In genomic region chr12:15602051-15602672, GRCh38 we compare ENCODE assay signal across 24 cellular contexts.
DNase-seq lines count a peak whose midpoint lies in the region; ATAC-seq, FAIRE-seq and TF ChIP-seq lines count a peak whose summit lies in the region.
"Had no signal": no experiment of that assay in that cellular context is flagged by ENCODE, and none has a peak within 500 bp of the region (broad histone marks: within the 10 kb centered on the region; RNA-seq: fewer than 3 reads in every experiment).

No MANE protein-coding gene starts in this region.

- TF ChIP-seq EP300 in HepG2 (IDR thresholded peaks at IDR 0.05; ENCODE audit: low read depth in 2 of 2, low read length in 2 of 2), result no peak
- no peak for TF ChIP-seq EP300 in HepG2 (CRISPR knock-in tag; IDR thresholded peaks at IDR 0.05; ENCODE audit: borderline replicate concordance)

- H3K27ac ChIP-seq in HepG2 (ENCODE audit: extremely low read length, insufficient read depth, low read length) (no peak overlapping the region), right lobe of liver (no peak overlapping the region)
- H3K27ac ChIP-seq: RWPE1, tibial nerve had no signal

- no peak for TF ChIP-seq POLR2A in HepG2 (IDR thresholded peaks at IDR 0.05; ENCODE audit: insufficient read depth in 1 of 2, low read depth in 2 of 2, low read length in 2 of 2)
- no peak for TF ChIP-seq POLR2A in right lobe of liver (IDR thresholded peaks at IDR 0.05)

- H3K9ac ChIP-seq in HepG2 (ENCODE audit: insufficient read depth, low read depth, low read length) (no peak overlapping the region), adipocyte (ENCODE audit: low read length) (peak overlapping the region; percentile 33)

- FAIRE-seq in HepG2 (lab: Jason Lieb, UNC), result no peak
- FAIRE-seq: GM19239 had no signal

- H3K4me2 ChIP-seq in HepG2 (ENCODE audit: low read depth, low read length), result peak overlapping the region; percentile 32

- TF ChIP-seq RAD21 in HepG2 (CRISPR knock-in tag; IDR thresholded peaks at IDR 0.05), result no peak

- no peak for TF ChIP-seq CTCF in HepG2 (CRISPR knock-in tag; IDR thresholded peaks at IDR 0.05)
- no peak for TF ChIP-seq CTCF in right lobe of liver (IDR thresholded peaks at IDR 0.05)

- DNase-seq in HepG2 (ENCODE audit: low spot score) (peak; percentile 39), right lobe of liver (no peak), adipocyte (ENCODE audit: low read depth) (no peak), kidney glomerular epithelial cell (lab: John Stamatoyannopoulos, UW) (peak; percentile 44)
- DNase-seq: activated CD4-positive, alpha-beta T cell treated with anti-CD3 and anti-CD28 coated beads, Interleukin-2, amount 50 U/mL, for 48 hours; activated CD4-positive, CD25-positive, alpha-beta regulatory T cell; activated CD8-positive, alpha-beta memory T cell treated with anti-CD3 and anti-CD28 coated beads, Interleukin-2, amount 50 U/mL, for 4 hours; activated gamma-delta T cell; DMS53; GF-D8; Karpas-422; left colon; NCI-H1436; NCI-H446 treated with DMSO at 0.1 percent for 48 hours; NCI-H82; T-helper 1 cell had no signal

- H3K27me3 ChIP-seq in HepG2 (ENCODE audit: control insufficient read depth in 1 of 2, insufficient read depth in 2 of 2, low read length in 2 of 2), result no peaks in the 10 kb centered on the region; a peak in 1 of 5 replicates
- no peaks in the 10 kb centered on the region for H3K27me3 ChIP-seq in right lobe of liver
- H3K27me3 ChIP-seq in adipocyte (replicated peaks; ENCODE audit: control insufficient read depth, insufficient read depth, low read length), result no peaks in the 10 kb centered on the region
- H3K27me3 ChIP-seq: tibial nerve had no signal

- intact Hi-C loops in HepG2 (cut with micrococcal nuclease; ENCODE audit: unreplicated experiment), result no loop called here
- intact Hi-C loops in right lobe of liver (cut with DNase I), result no loop called here

- in situ Hi-C loops in HepG2 (cut with HindIII; ENCODE audit: extremely low pct_ligation_motif_present, low pct_unique_long_range_greater_than_20kb), result no loop called here

- H3K4me3 ChIP-seq in HepG2 (replicated peaks in 1 of 3; ENCODE audit: insufficient read depth in 1 of 3, low read depth in 2 of 3, low read length in 3 of 3) (no peak overlapping the region; a peak in 1 of 6 replicates), right lobe of liver (no peak overlapping the region), adipocyte (ENCODE audit: low read length) (no peak overlapping the region)
- H3K4me3 ChIP-seq: tibial nerve had no signal

- no peaks in the 10 kb centered on the region for H3K79me2 ChIP-seq in HepG2 (ENCODE audit: insufficient read depth, low read length)

- H3K9me3 ChIP-seq in HepG2 (ENCODE audit: low read length) (no peaks in the 10 kb centered on the region), right lobe of liver (no peaks in the 10 kb centered on the region), adipocyte (ENCODE audit: control insufficient read depth, low read length) (no peaks in the 10 kb centered on the region)
- H3K9me3 ChIP-seq: tibial nerve had no signal

- WGBS in HepG2 (ENCODE audit: low lambda C conversion rate), result 15% methylated on average over 3 of the region's 3 CpGs
- 64% methylated on average over 3 of the region's 3 CpGs for WGBS in right lobe of liver (ENCODE audit: insufficient coverage, low coverage, low lambda C conversion rate, missing lambda C conversion rate)

- no peaks in the 10 kb centered on the region for H3K36me3 ChIP-seq in HepG2 (replicated peaks in 1 of 2; ENCODE audit: control insufficient read depth in 1 of 2, insufficient read depth in 2 of 2, low read length in 2 of 2)
- H3K36me3 ChIP-seq in right lobe of liver, result no peaks in the 10 kb centered on the region
- H3K36me3 ChIP-seq in adipocyte (ENCODE audit: control insufficient read depth, insufficient read depth, low read length, severe bottlenecking), result no peaks in the 10 kb centered on the region
- H3K36me3 ChIP-seq: tibial nerve had no signal

- H4K20me1 ChIP-seq in HepG2 (ENCODE audit: insufficient read depth, low read length), result no peaks in the 10 kb centered on the region

- H3K4me1 ChIP-seq in HepG2 (ENCODE audit: insufficient read depth, low read length), result peaks cover 57% of the 10 kb centered on the region
- no peaks in the 10 kb centered on the region for H3K4me1 ChIP-seq in right lobe of liver
- peaks cover 41% of the 10 kb centered on the region for H3K4me1 ChIP-seq in adipocyte (ENCODE audit: control insufficient read depth, insufficient read depth, low read length)

- CTCF ChIA-PET in HepG2 (lab: Yijun Ruan, JAX; ENCODE audit: low intra/inter-chr PET ratio, low total read pairs), result no interaction called here

- no peak overlapping the region for H2AFZ ChIP-seq in HepG2 (ENCODE audit: low read length)

- POLR2A ChIA-PET in HepG2 (lab: Yijun Ruan, JAX), result interaction anchor here (1.0 kb wide), 1 partner anchor 27 kb away, joined by 3 read pairs; no protein-coding TSS in a partner anchor

- peak; percentile 80 for ATAC-seq in HepG2
- ATAC-seq in right lobe of liver, result no peak
- no peak for ATAC-seq in HG03159 (IDR thresholded peaks at IDR 0.05; ENCODE audit: unreplicated experiment)
- no peak for ATAC-seq in GM19467 (IDR thresholded peaks at IDR 0.05; ENCODE audit: unreplicated experiment)
- no peak for ATAC-seq in HG03571 (IDR thresholded peaks at IDR 0.05; ENCODE audit: unreplicated experiment)
- no peak for ATAC-seq in HG03039 (IDR thresholded peaks at IDR 0.05; ENCODE audit: unreplicated experiment)
- ATAC-seq: HCT116 had no signal

- no TSS peak for BruUV-seq in HepG2 (replicated peaks; lab: Mats Ljungman, UMichigan)

TF ChIP-seq in HepG2, 621 proteins besides CTCF, POLR2A, EP300 and RAD21 (continues in another document):
- TF ChIP-seq ZNF432 (CRISPR knock-in tag; IDR thresholded peaks at IDR 0.05; ENCODE audit: borderline replicate concordance) (no peak), RFXAP (CRISPR knock-in tag; IDR thresholded peaks at IDR 0.05; ENCODE audit: borderline replicate concordance) (no peak), HNF4A (CRISPR knock-in tag; IDR thresholded peaks at IDR 0.05) (peak; percentile 59), RARA (CRISPR knock-in tag; IDR thresholded peaks at IDR 0.05) (0 out of 2 replicates have a peak, but pooled peaks have one; percentile 39), ZNF609 (CRISPR knock-in tag; IDR thresholded peaks at IDR 0.05; ENCODE audit: borderline replicate concordance) (no peak), WIZ (CRISPR knock-in tag; IDR thresholded peaks at IDR 0.05) (no peak), ZNF644 (CRISPR knock-in tag; IDR thresholded peaks at IDR 0.05; ENCODE audit: low read depth) (0 out of 2 replicates have a peak, but pooled peaks have one; percentile 29), NCOR1 (IDR thresholded peaks at IDR 0.05; ENCODE audit: borderline replicate concordance, low read length) (peak; percentile 47; the same call in 1 of the 2 replicates), TAF1 (CRISPR knock-in tag; IDR thresholded peaks at IDR 0.05) (no peak), SMARCC2 (IDR thresholded peaks at IDR 0.05) (no peak), SAP130 (CRISPR knock-in tag; IDR thresholded peaks at IDR 0.05; ENCODE audit: low read depth) (0 out of 2 replicates have a peak, but pooled peaks have one; percentile 18), DDIT3 (CRISPR knock-in tag; IDR thresholded peaks at IDR 0.05) (no peak), SIN3B (IDR thresholded peaks at IDR 0.05; ENCODE audit: low read length) (no peak), TFAP4 (IDR thresholded peaks at IDR 0.05; ENCODE audit: borderline replicate concordance, low read depth) (peak; percentile 48; the same call in 1 of the 2 replicates), HES4 (CRISPR knock-in tag; IDR thresholded peaks at IDR 0.05; ENCODE audit: borderline replicate concordance) (no peak), POGZ (CRISPR knock-in tag; IDR thresholded peaks at IDR 0.05) (0 out of 2 replicates have a peak, but pooled peaks have one; percentile 19)

Comparison
In these comparisons a context has a peak if more than half of its experiments do, and no peak if none do; other contexts are left out.
1. DNase-seq: peak in HepG2 (single experiment) and kidney glomerular epithelial cell (single experiment); none in right lobe of liver (0 of 3) and adipocyte (single experiment).